18 cellular contexts compared by ENCODE assay signal in genomic region chr15:58425834-58426233, GRCh38. TPM values are rescaled to one million over a fixed set of nuclear protein-coding genes. Genes with fewer than 3 reads are reported as not detected.
DNase-seq lines count a peak whose midpoint lies in the region; ATAC-seq and TF ChIP-seq lines count a peak whose summit lies in the region.
"Had no signal": no experiment of that assay in that cellular context is flagged by ENCODE, and none has a peak within 500 bp of the region (broad histone marks: within the 10 kb centered on the region; RNA-seq: fewer than 3 reads in every experiment).

No MANE protein-coding gene starts in this region.

- H3K36me3 ChIP-seq in SK-N-SH (replicated peaks in 1 of 2; ENCODE audit: control insufficient read depth in 1 of 2, insufficient read depth in 2 of 2, low read length in 1 of 2): no peaks in the 10 kb centered on the region
- H3K36me3 ChIP-seq in hepatocyte (replicated peaks; ENCODE audit: insufficient read depth, low read depth): no peaks in the 10 kb centered on the region

- H3K9ac ChIP-seq in SK-N-SH: no peak overlapping the region
- H3K9ac ChIP-seq: BLaER1 had no signal

- H3K79me2 ChIP-seq in SK-N-SH (ENCODE audit: insufficient read depth) (no peaks in the 10 kb centered on the region), hepatocyte (no peaks in the 10 kb centered on the region)

- H3K9me2 ChIP-seq in SK-N-SH (no peaks in the 10 kb centered on the region), hepatocyte (replicated peaks; ENCODE audit: insufficient read depth) (no peaks in the 10 kb centered on the region)

- H3K27me3 ChIP-seq in SK-N-SH (ENCODE audit: insufficient read depth) (no peaks in the 10 kb centered on the region; the same call in 1 of the 2 replicates), hepatocyte (no peaks in the 10 kb centered on the region)
- H3K27me3 ChIP-seq: BLaER1 had no signal

- TF ChIP-seq EP300 in SK-N-SH (IDR thresholded peaks at IDR 0.05; ENCODE audit: borderline replicate concordance in 1 of 2, low read depth in 1 of 2, low read length in 1 of 2): no peak

- CTCF ChIA-PET in SK-N-SH (lab: Yijun Ruan, JAX): no interaction called here

- DNase-seq in SK-N-SH (no peak), LNCaP clone FGC (ENCODE audit: low read depth) (peak; percentile 59), hepatocyte (ENCODE audit: low spot score) (no peak), occipital lobe (lab: John Stamatoyannopoulos, UW) (no peak), NAMALWA (ENCODE audit: low spot score) (no peak)
- DNase-seq: Calu3; CD8-positive, alpha-beta T cell; DMS79 treated with DMSO at 0.1 percent for 48 hours; GF-D8; GOT3; H7; HFFc6 had no signal

- POLR2A ChIA-PET in SK-N-SH (lab: Yijun Ruan, JAX): no interaction called here

- WGBS in SK-N-SH (ENCODE audit: low lambda C conversion rate): 17% methylated on average over 1 of the region's 1 CpG
- WGBS in hepatocyte (ENCODE audit: low lambda C conversion rate, missing lambda C conversion rate): 18% methylated on average over 1 of the region's 1 CpG

- no peaks in the 10 kb centered on the region for H3K9me3 ChIP-seq in SK-N-SH
- no peaks in the 10 kb centered on the region for H3K9me3 ChIP-seq in hepatocyte (ENCODE audit: low read depth)

- H3K4me3 ChIP-seq in SK-N-SH (ENCODE audit: low read depth in 2 of 2, low read length in 1 of 2) (no peak overlapping the region), LNCaP clone FGC (ENCODE audit: low read depth, low read length) (no peak overlapping the region), hepatocyte (no peak overlapping the region)
- H3K4me3 ChIP-seq: BLaER1 had no signal

- H2AFZ ChIP-seq in SK-N-SH (ENCODE audit: low read depth): no peak overlapping the region
- H2AFZ ChIP-seq in hepatocyte: no peak overlapping the region

- no peaks in the 10 kb centered on the region; a peak in 1 of 4 replicates for H3K4me1 ChIP-seq in SK-N-SH (ENCODE audit: control insufficient read depth in 1 of 2, insufficient read depth in 2 of 2, low read depth in 1 of 2, low read length in 1 of 2)
- H3K4me1 ChIP-seq in hepatocyte (ENCODE audit: insufficient read depth): peaks cover 12% of the 10 kb centered on the region

- ATAC-seq in SK-N-SH treated with all-trans-retinoic acid at 6 μM for 48 hours (no peak), GM21576 (IDR thresholded peaks at IDR 0.05; ENCODE audit: unreplicated experiment) (no peak)
- ATAC-seq: CD8-positive, alpha-beta T cell; HCT116 had no signal

- H4K20me1 ChIP-seq in SK-N-SH (ENCODE audit: insufficient read depth): no peaks in the 10 kb centered on the region
- H4K20me1 ChIP-seq in hepatocyte (ENCODE audit: insufficient read depth, poor library complexity, severe bottlenecking): no peaks in the 10 kb centered on the region
- H4K20me1 ChIP-seq: BLaER1 had no signal

- H3K27ac ChIP-seq in SK-N-SH (ENCODE audit: low read depth in 2 of 2, low read length in 1 of 2) (no peak overlapping the region), hepatocyte (peak overlapping the region; percentile 33)
- H3K27ac ChIP-seq: 22Rv1, BLaER1 had no signal

- TF ChIP-seq CTCF in SK-N-SH (IDR thresholded peaks at IDR 0.05) (no peak), LNCaP clone FGC (IDR thresholded peaks at IDR 0.05; ENCODE audit: control insufficient read depth, extremely low read depth, insufficient read depth) (no peak), hepatocyte (IDR thresholded peaks at IDR 0.05; ENCODE audit: poor library complexity) (no peak)

- TF ChIP-seq RAD21 in SK-N-SH (IDR thresholded peaks at IDR 0.05; ENCODE audit: low read length): no peak

- H3K4me2 ChIP-seq in SK-N-SH (no peak overlapping the region), hepatocyte (no peak overlapping the region)
- H3K4me2 ChIP-seq: BLaER1 had no signal

- H3F3A ChIP-seq in SK-N-SH (replicated peaks; ENCODE audit: insufficient read depth): no peaks in the 10 kb centered on the region

TF ChIP-seq in SK-N-SH treated with all-trans-retinoic acid at 6 μM for 48 hours, 23 proteins besides CTCF, POLR2A, EP300 and RAD21 (continues in another document):
- TF ChIP-seq OSR1 (CRISPR knock-in tag; IDR thresholded peaks at IDR 0.05): no peak
- peak; percentile 34; the same call in 1 of the 2 replicates for TF ChIP-seq TCF4 (CRISPR knock-in tag; IDR thresholded peaks at IDR 0.05; ENCODE audit: borderline replicate concordance)
- 0 out of 2 replicates have a peak, but pooled peaks have one; percentile 46 for TF ChIP-seq CSRNP3 (CRISPR knock-in tag; IDR thresholded peaks at IDR 0.05)
- peak; percentile 91 for TF ChIP-seq ISL1 (CRISPR knock-in tag; IDR thresholded peaks at IDR 0.05)
- 0 out of 2 replicates have a peak, but pooled peaks have one; percentile 33 for TF ChIP-seq CREB5 (CRISPR knock-in tag; IDR thresholded peaks at IDR 0.05; ENCODE audit: low read depth)
- peak; percentile 65; the same call in 1 of the 2 replicates for TF ChIP-seq ZFP3 (CRISPR knock-in tag; IDR thresholded peaks at IDR 0.05)

TF ChIP-seq in SK-N-SH, 30 proteins besides CTCF, POLR2A, EP300 and RAD21:
- TF ChIP-seq ELF1 (IDR thresholded peaks at IDR 0.05) (no peak), RXRA (IDR thresholded peaks at IDR 0.05; ENCODE audit: borderline replicate concordance, low read depth) (no peak), YY1 (IDR thresholded peaks at IDR 0.05; ENCODE audit: low read depth) (no peak), REST (IDR thresholded peaks at IDR 0.05; ENCODE audit: low read depth, low read length) (no peak), NFIC (IDR thresholded peaks at IDR 0.05; ENCODE audit: borderline replicate concordance) (no peak), FOSL2 (IDR thresholded peaks at IDR 0.05; ENCODE audit: borderline replicate concordance, low read depth) (no peak), SIN3A (IDR thresholded peaks at IDR 0.05; ENCODE audit: borderline replicate concordance, low read depth, low read length) (no peak), GATA2 (CRISPR knock-in tag; IDR thresholded peaks at IDR 0.05) (no peak), EZH2phosphoT487 (IDR thresholded peaks at IDR 0.05; ENCODE audit: borderline replicate concordance, low read depth) (no peak), TCF12 (IDR thresholded peaks at IDR 0.05) (no peak), MAX (IDR thresholded peaks at IDR 0.05; ENCODE audit: low read depth) (no peak), POLR2AphosphoS5 (IDR thresholded peaks at IDR 0.05; ENCODE audit: low read depth, low read length) (no peak), SMC3 (IDR thresholded peaks at IDR 0.05; ENCODE audit: low read depth, low read length) (no peak), PBX3 (IDR thresholded peaks at IDR 0.05) (no peak), FOXJ3 (CRISPR knock-in tag; IDR thresholded peaks at IDR 0.05) (no peak), MEF2A (IDR thresholded peaks at IDR 0.05; ENCODE audit: borderline replicate concordance, low read depth) (no peak), TEAD4 (IDR thresholded peaks at IDR 0.05; ENCODE audit: borderline replicate concordance, insufficient read depth) (no peak), TAF1 (IDR thresholded peaks at IDR 0.05; ENCODE audit: borderline replicate concordance, low read depth, low read length) (no peak), RFX5 (IDR thresholded peaks at IDR 0.05; ENCODE audit: low read length) (no peak)
TF ChIP-seq in SK-N-SH: peak in this region for 0.

RNA-seq across cellular contexts. Expression of gene LIPC, which starts 6.0 kb away (rescaled TPM):
- not detected in 2 replicates for polyA plus RNA-seq in SK-N-SH (2012; rRNA removed)
- not detected in 2 replicates for polyA plus RNA-seq in SK-N-SH (2012; cell fraction: cytosol; rRNA removed)
- polyA plus RNA-seq in SK-N-SH (2012; cell fraction: nucleus; rRNA removed): not detected in 2 replicates
- total RNA-seq in hepatocyte: 64.8 and 67.7 TPM in 2 replicates
- 34.3 and 37.0 TPM in 2 replicates for polyA plus RNA-seq in hepatocyte
- total RNA-seq in occipital lobe: 0.16 TPM
- total RNA-seq: A673, Calu3, H7, HFFc6 had no signal

Comparison
In these comparisons a context has a peak if more than half of its experiments do, and no peak if none do; other contexts are left out.
1. RNA of gene LIPC, which starts 6.0 kb away (total RNA-seq): 64.8 to 67.7 TPM in hepatocyte; 0.16 TPM in occipital lobe (single experiment); every median in the first group is over 10 times any median in the second.